ENCODE assay signal across 26 cellular contexts in genomic region chr9:116721411-116721810, GRCh38.
"Had no signal": no experiment of that assay in that cellular context is flagged by ENCODE, and none has a peak within 500 bp of the region (broad histone marks: within the 10 kb centered on the region; RNA-seq: fewer than 3 reads in every experiment).

No MANE protein-coding gene starts in this region.

- H3K27ac ChIP-seq: colonic mucosa, coronary artery, epithelial cell of prostate, esophagus muscularis mucosa, esophagus squamous epithelium, foreskin keratinocyte, gastrocnemius medialis, gastroesophageal sphincter, heart left ventricle, heart right ventricle had no signal

- H3K9me3 ChIP-seq: colonic mucosa, esophagus muscularis mucosa, esophagus squamous epithelium, gastrocnemius medialis, gastroesophageal sphincter, heart left ventricle, heart right ventricle had no signal

- H3K4me1 ChIP-seq: colonic mucosa, foreskin keratinocyte had no signal

- FAIRE-seq: colon, endometrium, endothelial cell of umbilical vein, frontal cortex had no signal

- H3K36me3 ChIP-seq: colonic mucosa, esophagus muscularis mucosa, esophagus squamous epithelium, gastrocnemius medialis, gastroesophageal sphincter, heart left ventricle, heart right ventricle had no signal

- H3K27me3 ChIP-seq: colonic mucosa, dorsolateral prefrontal cortex, esophagus muscularis mucosa, esophagus squamous epithelium, gastrocnemius medialis, gastroesophageal sphincter, heart left ventricle had no signal

- H3K4me3 Mint-ChIP-seq: dendritic cell treated with granulocyte-macrophage colony-stimulating factor and Interleukin-4, amounts not matched to agents 40 ng/mL and 50 ng/mL, for 4 days; effector memory CD8-positive, alpha-beta T cell had no signal

- H3K9me3 Mint-ChIP-seq: dendritic cell treated with granulocyte-macrophage colony-stimulating factor and Interleukin-4, amounts not matched to agents 40 ng/mL and 50 ng/mL, for 4 days; effector memory CD8-positive, alpha-beta T cell had no signal

- H3K4me3 ChIP-seq: colonic mucosa, coronary artery, dorsolateral prefrontal cortex, esophagus muscularis mucosa, esophagus squamous epithelium, gastrocnemius medialis, gastroesophageal sphincter, heart left ventricle, heart right ventricle had no signal

- H3K27ac Mint-ChIP-seq: dendritic cell treated with granulocyte-macrophage colony-stimulating factor and Interleukin-4, amounts not matched to agents 40 ng/mL and 50 ng/mL, for 4 days; effector memory CD8-positive, alpha-beta T cell had no signal

- DNase-seq: colonic mucosa; cortex of kidney; dermis blood vessel endothelial cell; dorsolateral prefrontal cortex; effector CD4-positive, alpha-beta T cell; effector CD8-positive, alpha-beta T cell; effector memory CD4-positive, alpha-beta T cell; effector memory CD8-positive, alpha-beta T cell; erythroblast; esophagus squamous epithelium; foreskin fibroblast; foreskin keratinocyte; foreskin melanocyte; gastrocnemius medialis; glutamatergic neuron; heart left ventricle; heart right ventricle had no signal
